ENCODE assay signal across 26 cellular contexts in genomic region chr13:85982102-85982501, GRCh38.
"Had no signal": no experiment of that assay in that cellular context is flagged by ENCODE, and none has a peak within 500 bp of the region (broad histone marks: within the 10 kb centered on the region; RNA-seq: fewer than 3 reads in every experiment).

No MANE protein-coding gene starts in this region.

- H3K4me3 ChIP-seq: coronary artery, dorsolateral prefrontal cortex, esophagus squamous epithelium, gastroesophageal sphincter, heart left ventricle, hepatocyte, left lung, lower lobe of right lung, mucosa of descending colon had no signal

- H3K9me3 ChIP-seq: gastroesophageal sphincter, lower lobe of right lung, mucosa of descending colon had no signal

- FAIRE-seq: colon, endometrium, islet of Langerhans, keratinocyte had no signal

- DNase-seq: dermis blood vessel endothelial cell; dorsolateral prefrontal cortex; effector CD4-positive, alpha-beta T cell; effector memory CD4-positive, alpha-beta T cell; endodermal cell; erythroblast; esophagus squamous epithelium; foreskin keratinocyte; heart left ventricle; left cardiac atrium; left lung; left ventricle myocardium superior; lower lobe of right lung; mesenchymal stem cell; mucosa of descending colon; naive B cell; naive thymus-derived CD8-positive, alpha-beta T cell had no signal

- H3K4me1 ChIP-seq: esophagus squamous epithelium, foreskin keratinocyte, gastroesophageal sphincter, heart left ventricle, left lung, lower lobe of right lung had no signal

- ATAC-seq: esophagus mucosa; foreskin keratinocyte; gastroesophageal sphincter; heart left ventricle; left cardiac atrium; left lung; left ventricle myocardium superior; lower lobe of right lung; mucosa of descending colon; naive thymus-derived CD8-positive, alpha-beta T cell had no signal

- H3K36me3 ChIP-seq: esophagus squamous epithelium, gastroesophageal sphincter, heart left ventricle, left lung, lower lobe of right lung had no signal

- H3K27me3 ChIP-seq: dorsolateral prefrontal cortex, esophagus squamous epithelium, foreskin keratinocyte, gastroesophageal sphincter, heart left ventricle, hepatocyte, left lung had no signal

- H3K79me2 ChIP-seq: hepatocyte had no signal

- H3K4me2 ChIP-seq: hepatocyte had no signal

- H2AFZ ChIP-seq: hepatocyte had no signal

- H3K27ac ChIP-seq: coronary artery, dorsolateral prefrontal cortex, epithelial cell of prostate, esophagus squamous epithelium, foreskin keratinocyte, gastroesophageal sphincter, heart left ventricle, hepatocyte, left lung, lower lobe of right lung had no signal
